Comparison of ENCODE assay signal across 1 cellular context in genomic region chr7:99128076-99128950, GRCh38.
TF ChIP-seq lines count a peak whose summit lies in the region.

No MANE protein-coding gene starts in this region.

TF ChIP-seq in K562, 482 proteins besides CTCF, POLR2A, EP300 and RAD21 (continued from another document and continues in another):
- TF ChIP-seq ZBTB9 (CRISPR knock-in tag; IDR thresholded peaks at IDR 0.05) (0 out of 2 replicates have a peak, but pooled peaks have one; percentile 35), MYC (IDR thresholded peaks at IDR 0.05; ENCODE audit: low read depth, low read length) (0 out of 2 replicates have a peak, but pooled peaks have one; percentile 42), MYC (CRISPR knock-in tag; IDR thresholded peaks at IDR 0.05; ENCODE audit: borderline replicate concordance, low read depth) (no peak), NR2C2 (CRISPR knock-in tag; IDR thresholded peaks at IDR 0.05) (no peak), NR2C2 (tag; IDR thresholded peaks at IDR 0.05) (peak; percentile 77), FOXK2 (conservative IDR thresholded peaks at IDR 0.05 in 1 of 2, IDR thresholded peaks at IDR 0.05 in 1 of 2; ENCODE audit: low read depth in 2 of 2) (peak in 1 of 2 experiments; percentile 30; a peak in 1 of 4 replicates), ZNF318 (IDR thresholded peaks at IDR 0.05; ENCODE audit: borderline replicate concordance in 1 of 2, low read depth in 1 of 2) (peak in 1 of 2 experiments; percentile 19; a peak in 1 of 4 replicates), ATF7 (IDR thresholded peaks at IDR 0.05) (peak; percentile 59; the same call in 1 of the 2 replicates), MNT (conservative IDR thresholded peaks at IDR 0.05) (peak; percentile 36 to 59; a peak in 2 of 4 replicates), RFX5 (IDR thresholded peaks at IDR 0.05; ENCODE audit: low read depth, low read length) (peak; percentile 32; the same call in 1 of the 2 replicates), PML (IDR thresholded peaks at IDR 0.05; ENCODE audit: low read length) (0 out of 2 replicates have a peak, but pooled peaks have one; percentile 46), ARID3A (IDR thresholded peaks at IDR 0.05; ENCODE audit: borderline replicate concordance, low read depth, low read length) (peak; percentile 60; the same call in 1 of the 2 replicates), ZNF766 (CRISPR knock-in tag; conservative IDR thresholded peaks at IDR 0.05) (0 out of 2 replicates have a peak, but pooled peaks have one; percentile 24), GMEB1 (CRISPR knock-in tag; IDR thresholded peaks at IDR 0.05) (no peak), FOXM1 (IDR thresholded peaks at IDR 0.05; ENCODE audit: low read depth) (0 out of 2 replicates have a peak, but pooled peaks have one; percentile 39), FOXM1 (CRISPR knock-in tag; IDR thresholded peaks at IDR 0.05; ENCODE audit: low read depth) (no peak), ZKSCAN3 (CRISPR knock-in tag; IDR thresholded peaks at IDR 0.05) (no peak), HMGXB4 (CRISPR knock-in tag; IDR thresholded peaks at IDR 0.05) (no peak), CCAR2 (IDR thresholded peaks at IDR 0.05; ENCODE audit: low read depth, low read length) (no peak), EP400 (IDR thresholded peaks at IDR 0.05) (no peak; the same call in 1 of the 2 replicates), ZNF311 (CRISPR knock-in tag; IDR thresholded peaks at IDR 0.05) (no peak), RCOR1 (IDR thresholded peaks at IDR 0.05; ENCODE audit: borderline replicate concordance in 1 of 2, low read depth in 2 of 2, low read length in 2 of 2) (peak in 1 of 2 experiments; percentile 68; a peak in 1 of 4 replicates), CGGBP1 (CRISPR knock-in tag; IDR thresholded peaks at IDR 0.05) (no peak), XRCC3 (IDR thresholded peaks at IDR 0.05) (no peak), ZNF444 (CRISPR knock-in tag; IDR thresholded peaks at IDR 0.05) (no peak), DPF2 (IDR thresholded peaks at IDR 0.05) (peak; percentile 83), BRD9 (IDR thresholded peaks at IDR 0.05; ENCODE audit: low read depth, partially characterized antibody) (peak; percentile 39), TCF3 (CRISPR knock-in tag; IDR thresholded peaks at IDR 0.05) (peak; percentile 73), TEAD4 (IDR thresholded peaks at IDR 0.05; ENCODE audit: low read length) (peak; percentile 79), TEAD4 (CRISPR knock-in tag; IDR thresholded peaks at IDR 0.05; ENCODE audit: borderline replicate concordance) (no peak), ZNF592 (IDR thresholded peaks at IDR 0.05) (peak; percentile 81), ATF1 (CRISPR knock-in tag; IDR thresholded peaks at IDR 0.05) (no peak), ATF1 (tag; IDR thresholded peaks at IDR 0.05) (peak; percentile 68), CBFA2T3 (IDR thresholded peaks at IDR 0.05) (peak; percentile 81), DMBX1 (CRISPR knock-in tag; IDR thresholded peaks at IDR 0.05; ENCODE audit: borderline replicate concordance) (peak; percentile 41; the same call in 1 of the 2 replicates), NR2C1 (IDR thresholded peaks at IDR 0.05) (peak; percentile 48; the same call in 1 of the 2 replicates), NR2C1 (tag; IDR thresholded peaks at IDR 0.05) (no peak), SUPT5H (IDR thresholded peaks at IDR 0.05) (no peak), CREB1 (IDR thresholded peaks at IDR 0.05) (peak; percentile 90), CREB1 (CRISPR knock-in tag; IDR thresholded peaks at IDR 0.05) (peak; percentile 55; the same call in 1 of the 2 replicates)
